22 cellular contexts compared by ENCODE assay signal in genomic region chr1:217078959-217079358, GRCh38.
A peak's percentile ranks its signal among the peaks of the same experiment; 100 is the strongest.
DNase-seq lines count a peak whose midpoint lies in the region; ATAC-seq and TF ChIP-seq lines count a peak whose summit lies in the region.
"Had no signal": no experiment of that assay in that cellular context is flagged by ENCODE, and none has a peak within 500 bp of the region (broad histone marks: within the 10 kb centered on the region; RNA-seq: fewer than 3 reads in every experiment).

No MANE protein-coding gene starts in this region.

- H3K9me3 ChIP-seq in skeletal muscle tissue (ENCODE audit: control insufficient read depth in 3 of 3, low read length in 3 of 3) = no peaks in the 10 kb centered on the region
- H3K9me3 ChIP-seq: BLaER1, left lung, tibial nerve had no signal

- no peak for TF ChIP-seq CTCF in nephron (IDR thresholded peaks at IDR 0.05; ENCODE audit: unreplicated experiment in 3 of 3)

- no peaks in the 10 kb centered on the region for H3K36me3 Mint-ChIP-seq in nephron (ENCODE audit: low read depth)
- H3K36me3 Mint-ChIP-seq: activated CD8-positive, alpha-beta memory T cell treated with anti-CD3 and anti-CD28 coated beads, Interleukin-2, amount 10 ng/mL, durations not matched to agents 7 days and 5 days; activated naive CD8-positive, alpha-beta T cell treated with anti-CD3 and anti-CD28 coated beads, Interleukin-2, amount 10 ng/mL, durations not matched to agents 7 days and 5 days had no signal

- H3K9me3 Mint-ChIP-seq in nephron = no peaks in the 10 kb centered on the region
- H3K9me3 Mint-ChIP-seq: activated naive CD8-positive, alpha-beta T cell treated with anti-CD3 and anti-CD28 coated beads, Interleukin-2, amount 10 ng/mL, durations not matched to agents 7 days and 5 days; H9; T-helper 1 cell treated with Interleukin-12 subunit alpha and Interleukin-12 subunit beta and Interleukin-4 antibody, amounts not matched to agents 30 μg/mL and 1 μg/mL, for 36 hours had no signal

- H3K27me3 Mint-ChIP-seq in nephron (ENCODE audit: low read depth) = no peaks in the 10 kb centered on the region
- H3K27me3 Mint-ChIP-seq: activated CD8-positive, alpha-beta memory T cell treated with anti-CD3 and anti-CD28 coated beads, Interleukin-2, amount 10 ng/mL, durations not matched to agents 7 days and 5 days had no signal

- peak overlapping the region; percentile 9 for H3K27ac ChIP-seq in epithelial cell of prostate
- peak overlapping the region; percentile 10 for H3K27ac ChIP-seq in skeletal muscle tissue (ENCODE audit: low read depth, low read length)
- H3K27ac ChIP-seq: BLaER1, left lung, PC-9 had no signal

- H3K4me1 Mint-ChIP-seq in nephron = peaks cover 37% of the 10 kb centered on the region
- H3K4me1 Mint-ChIP-seq: activated CD8-positive, alpha-beta memory T cell treated with anti-CD3 and anti-CD28 coated beads, Interleukin-2, amount 10 ng/mL, durations not matched to agents 7 days and 5 days; activated naive CD8-positive, alpha-beta T cell treated with anti-CD3 and anti-CD28 coated beads, Interleukin-2, amount 10 ng/mL, durations not matched to agents 7 days and 5 days had no signal

- no peak overlapping the region for H3K9ac ChIP-seq in skeletal muscle tissue (ENCODE audit: low read depth in 1 of 3, low read length in 3 of 3)
- H3K9ac ChIP-seq: BLaER1 had no signal

- no peaks in the 10 kb centered on the region for H3K36me3 ChIP-seq in skeletal muscle tissue (ENCODE audit: control insufficient read depth in 3 of 3, insufficient read depth in 3 of 3, low read length in 3 of 3)
- H3K36me3 ChIP-seq: BLaER1, left lung, tibial nerve had no signal

- H3K4me3 Mint-ChIP-seq in nephron = peak overlapping the region in 1 of 3 experiments; percentile 81
- H3K4me3 Mint-ChIP-seq: activated CD8-positive, alpha-beta memory T cell treated with anti-CD3 and anti-CD28 coated beads, Interleukin-2, amount 10 ng/mL, durations not matched to agents 7 days and 5 days; activated naive CD8-positive, alpha-beta T cell treated with anti-CD3 and anti-CD28 coated beads, Interleukin-2, amount 10 ng/mL, durations not matched to agents 7 days and 5 days; activated T-cell treated with anti-CD3 and anti-CD28 coated beads, Interleukin-2, amount 50 U/mL, for 4 hours; H9; T-helper 1 cell treated with Interleukin-12 subunit alpha and Interleukin-12 subunit beta and Interleukin-4 antibody, amounts not matched to agents 30 μg/mL and 1 μg/mL, for 36 hours had no signal

- DNase-seq in NCI-H69 (lab: John Stamatoyannopoulos, UW) (peak; percentile 43), epithelial cell of prostate (ENCODE audit: low read depth, low spot score) (no peak)
- DNase-seq: activated CD4-positive, CD25-positive, alpha-beta regulatory T cell; activated CD8-positive, alpha-beta memory T cell treated with anti-CD3 and anti-CD28 coated beads, Interleukin-2, amount 10 ng/mL, durations not matched to agents 7 days and 5 days; activated gamma-delta T cell treated with Interleukin-2 at 50 U/mL for 16 hours; activated naive CD8-positive, alpha-beta T cell treated with anti-CD3 and anti-CD28 coated beads, Interleukin-2, amount 10 ng/mL, durations not matched to agents 7 days and 5 days; activated T-cell treated with anti-CD3 and anti-CD28 coated beads, Interleukin-2, amount 50 U/mL, for 4 hours; Karpas-422; left lung; NCI-H1417 treated with DMSO at 0.1 percent for 48 hours; stimulated activated naive CD8-positive, alpha-beta T cell treated with anti-CD3 and anti-CD28 coated beads, Interleukin-15, Interleukin-2, amounts not matched to agents 100 U/mL and 50 U/mL, for 24 hours had no signal

- no peaks in the 10 kb centered on the region for H3K27me3 ChIP-seq in skeletal muscle tissue (ENCODE audit: control insufficient read depth in 3 of 3, insufficient read depth in 3 of 3, low read length in 3 of 3)
- H3K27me3 ChIP-seq: BLaER1, left lung, tibial nerve had no signal

- no peak overlapping the region for H3K4me3 ChIP-seq in skeletal muscle tissue (ENCODE audit: low read length in 3 of 3)
- H3K4me3 ChIP-seq: BLaER1, left lung, PC-9, smooth muscle cell had no signal

- H3K4me1 ChIP-seq in skeletal muscle tissue (ENCODE audit: control insufficient read depth in 3 of 3, insufficient read depth in 3 of 3, low read length in 3 of 3) = peaks cover 0 to 9% (median 3%) of the 10 kb centered on the region in 3 donors
- H3K4me1 ChIP-seq: BLaER1, left lung had no signal

- no peak for ATAC-seq in activated CD4-positive, CD25-positive, alpha-beta regulatory T cell treated with anti-CD3 and anti-CD28 coated beads, Interleukin-2, amount 50 U/mL, for 24 hours
- ATAC-seq in GM19328 (IDR thresholded peaks at IDR 0.05; ENCODE audit: unreplicated experiment) (no peak), HG02678 (IDR thresholded peaks at IDR 0.05; ENCODE audit: unreplicated experiment) (no peak)
- ATAC-seq: activated CD8-positive, alpha-beta memory T cell treated with anti-CD3 and anti-CD28 coated beads, Interleukin-2, amount 10 ng/mL, durations not matched to agents 7 days and 5 days; activated T-cell treated with anti-CD3 and anti-CD28 coated beads, Interleukin-2, amount 50 U/mL, for 4 hours; left lung; stimulated activated naive CD8-positive, alpha-beta T cell treated with anti-CD3 and anti-CD28 coated beads, Interleukin-15, Interleukin-2, amounts not matched to agents 100 U/mL and 50 U/mL, for 24 hours had no signal

- H3K27ac Mint-ChIP-seq in nephron = peak overlapping the region; percentile 72 to 81 (median 78)
- H3K27ac Mint-ChIP-seq: activated CD8-positive, alpha-beta memory T cell treated with anti-CD3 and anti-CD28 coated beads, Interleukin-2, amount 10 ng/mL, durations not matched to agents 7 days and 5 days; activated naive CD8-positive, alpha-beta T cell treated with anti-CD3 and anti-CD28 coated beads, Interleukin-2, amount 10 ng/mL, durations not matched to agents 7 days and 5 days; H9; T-helper 1 cell treated with Interleukin-12 subunit alpha and Interleukin-12 subunit beta and Interleukin-4 antibody, amounts not matched to agents 30 μg/mL and 1 μg/mL, for 36 hours had no signal
